9 cellular contexts compared by ENCODE assay signal in the genomic region with DNA sequence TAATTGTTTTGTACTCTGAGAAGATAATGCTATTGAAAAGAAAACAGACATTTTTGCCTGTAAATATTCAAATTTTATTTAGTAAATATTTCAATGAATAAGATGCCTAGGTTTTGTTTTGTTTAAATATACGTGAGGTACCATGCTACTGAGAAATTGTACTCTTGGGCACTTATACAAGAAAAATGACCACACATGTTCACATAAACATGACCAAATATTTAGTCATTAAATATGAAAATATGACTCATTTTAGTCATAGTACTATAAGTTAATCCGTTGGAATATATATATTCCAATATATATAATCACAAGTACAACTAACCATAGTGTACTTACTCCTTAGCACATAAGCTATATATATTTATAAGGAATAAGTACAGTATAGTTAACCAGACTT. TPM values are rescaled to one million over a fixed set of nuclear protein-coding genes. Genes with fewer than 3 reads are reported as not detected.
"Had no signal": no experiment of that assay in that cellular context is flagged by ENCODE, and none has a peak within 500 bp of the region (broad histone marks: within the 10 kb centered on the region; RNA-seq: fewer than 3 reads in every experiment).

No MANE protein-coding gene starts in this region.

- H3K9me3 Mint-ChIP-seq: GM23338, H9, HFFc6 had no signal

- H3K4me3 ChIP-seq: GM23248, GM23338, HAP-1 had no signal

- H3K4me1 Mint-ChIP-seq: GM23338, H9 had no signal

- H3K27ac Mint-ChIP-seq: GM23338, H9, HFFc6 had no signal

- ATAC-seq: GM23338, HCT116 had no signal

- H3K27ac ChIP-seq: GM23248 had no signal

- H3K9me3 ChIP-seq: HAP-1 had no signal

- H3K4me3 Mint-ChIP-seq: GM23338, H9, HFFc6 had no signal

- H3K36me3 ChIP-seq: HAP-1 had no signal

- H2AFZ ChIP-seq: GM23248, GM23338 had no signal

- H3K4me2 ChIP-seq: GM23338 had no signal

- H3K9ac ChIP-seq: GM23248 had no signal

- H3K4me1 ChIP-seq: HAP-1 had no signal

- DNase-seq: GM23248, GOT3, H7, H9, HFFc6 had no signal

RNA-seq across cellular contexts. Expression of gene ZNF804A, which starts 56.7 kb away (rescaled TPM):
- total RNA-seq: GM23338, H1, H9 had no signal
